Comparison of ENCODE assay signal across 8 cellular contexts in genomic region chr5:60287174-60287771, GRCh38.
DNase-seq lines count a peak whose midpoint lies in the region; ATAC-seq and TF ChIP-seq lines count a peak whose summit lies in the region.

No MANE protein-coding gene starts in this region.

- no peaks in the 10 kb centered on the region for H3K4me1 Mint-ChIP-seq in naive thymus-derived CD8-positive, alpha-beta T cell

- DNase-seq in NCI-H1694 treated with DMSO at 0.1 percent for 48 hours (lab: John Stamatoyannopoulos, UW) (peak; percentile 11), NCI-H1694 (lab: John Stamatoyannopoulos, UW) (no peak), HuH-7 (ENCODE audit: low spot score) (peak; percentile 44), SIG-M5 treated with dmso at 0.1 percent for 504 hours (lab: John Stamatoyannopoulos, UW; ENCODE audit: unreplicated experiment) (peak; percentile 96), fibroblast of the conjunctiva (ENCODE audit: low read depth) (peak; percentile 47), retinal pigment epithelial cell (ENCODE audit: low read depth) (peak; percentile 11)
- no peak for DNase-seq in naive thymus-derived CD8-positive, alpha-beta T cell

- H3K4me3 Mint-ChIP-seq in naive thymus-derived CD8-positive, alpha-beta T cell: no peak overlapping the region

- ATAC-seq in GM21360 (IDR thresholded peaks at IDR 0.05; ENCODE audit: unreplicated experiment): peak; percentile 98
- ATAC-seq in naive thymus-derived CD8-positive, alpha-beta T cell: no peak

- H3K27me3 Mint-ChIP-seq in naive thymus-derived CD8-positive, alpha-beta T cell: peaks cover 0 to 3% (median 0%) of the 10 kb centered on the region in 5 donors

- peaks cover 0 to 16% (median 0%) of the 10 kb centered on the region in 9 donors for H3K9me3 Mint-ChIP-seq in naive thymus-derived CD8-positive, alpha-beta T cell

- POLR2A ChIA-PET in naive thymus-derived CD8-positive, alpha-beta T cell (lab: Charles Lee): no interaction called here

- H3K27ac Mint-ChIP-seq in naive thymus-derived CD8-positive, alpha-beta T cell: no peak overlapping the region

- peak; percentile 80 for TF ChIP-seq CTCF in retinal pigment epithelial cell (conservative IDR thresholded peaks at IDR 0.05; ENCODE audit: low read depth, low read length)

- no peak overlapping the region for H3K4me3 ChIP-seq in retinal pigment epithelial cell (ENCODE audit: low read length)

- H3K36me3 Mint-ChIP-seq in naive thymus-derived CD8-positive, alpha-beta T cell: no peaks in the 10 kb centered on the region

Comparison
In these comparisons a context has a peak if more than half of its experiments do, and no peak if none do; other contexts are left out.
1. DNase-seq: peak in NCI-H1694 treated with DMSO at 0.1 percent for 48 hours (single experiment), HuH-7 (single experiment), SIG-M5 treated with dmso at 0.1 percent for 504 hours (single experiment), fibroblast of the conjunctiva (single experiment) and retinal pigment epithelial cell (single experiment); none in NCI-H1694 (single experiment) and naive thymus-derived CD8-positive, alpha-beta T cell (0 of 10).